In genomic region chr20:36065427-36065998, GRCh38 we compare ENCODE assay signal across 8 cellular contexts.
A peak's percentile ranks its signal among the peaks of the same experiment; 100 is the strongest.
DNase-seq lines count a peak whose midpoint lies in the region; ATAC-seq and TF ChIP-seq lines count a peak whose summit lies in the region.

No MANE protein-coding gene starts in this region.

- no peak for DNase-seq in CD14-positive monocyte (ENCODE audit: low spot score)
- DNase-seq in Peyer's patch, result no peak
- DNase-seq in ovary, result peak in 3 of 5 donors; percentile 14 to 41 (median 27)
- DNase-seq in SK-N-DZ (ENCODE audit: low spot score), result no peak
- DNase-seq in NCI-H187 treated with DMSO at 0.1 percent for 48 hours (lab: John Stamatoyannopoulos, UW), result no peak

- no peak for TF ChIP-seq EP300 in ovary (IDR thresholded peaks at IDR 0.05)

- H3K4me1 Mint-ChIP-seq in CD14-positive monocyte, result peaks cover 15% of the 10 kb centered on the region

- no peaks in the 10 kb centered on the region for H3K36me3 Mint-ChIP-seq in CD14-positive monocyte

- no peak for TF ChIP-seq CTCF in CD14-positive monocyte (IDR thresholded peaks at IDR 0.05)
- TF ChIP-seq CTCF in Peyer's patch (IDR thresholded peaks at IDR 0.05), result no peak
- TF ChIP-seq CTCF in ovary (IDR thresholded peaks at IDR 0.05), result no peak

- no peaks in the 10 kb centered on the region for H3K9me3 ChIP-seq in Peyer's patch
- H3K9me3 ChIP-seq in ovary, result no peaks in the 10 kb centered on the region

- ATAC-seq in esophagus mucosa (peak; percentile 1), GM21825 (IDR thresholded peaks at IDR 0.05; ENCODE audit: unreplicated experiment) (no peak), HG02938 (IDR thresholded peaks at IDR 0.05; ENCODE audit: unreplicated experiment) (no peak)

- H3K27ac ChIP-seq in Peyer's patch (peak overlapping the region; percentile 70 to 96 (median 80)), ovary (no peak overlapping the region)

- peak overlapping the region; percentile 43 to 70 (median 65) for H3K4me3 ChIP-seq in Peyer's patch
- H3K4me3 ChIP-seq in ovary, result peak overlapping the region; percentile 69

- peaks cover 2 to 12% (median 5%) of the 10 kb centered on the region in 7 donors for H3K9me3 Mint-ChIP-seq in CD14-positive monocyte

- peak overlapping the region in 5 of 7 donors; percentile 57 to 91 (median 85) for H3K27ac Mint-ChIP-seq in CD14-positive monocyte

- H3K4me1 ChIP-seq in Peyer's patch (peaks cover 0 to 12% (median 5%) of the 10 kb centered on the region in 4 donors), ovary (ENCODE audit: insufficient read depth) (peaks cover 6% of the 10 kb centered on the region)

- H3K36me3 ChIP-seq in Peyer's patch (no peaks in the 10 kb centered on the region), ovary (no peaks in the 10 kb centered on the region)

- peak overlapping the region; percentile 83 to 92 for H3K4me3 Mint-ChIP-seq in CD14-positive monocyte

- TF ChIP-seq POLR2A in Peyer's patch (IDR thresholded peaks at IDR 0.05) (no peak), ovary (IDR thresholded peaks at IDR 0.05) (no peak)

- intact Hi-C loops in CD14-positive monocyte (cut with micrococcal nuclease) (loop anchor here in 1 of 2 donors (10.0 kb wide), 2 partner anchors 71 to 111 kb away; partner anchors contain the start of gene SCAND1), ovary (cut with DNase I) (no loop called here)

- H3K27me3 ChIP-seq in Peyer's patch, result no peaks in the 10 kb centered on the region
- no peaks in the 10 kb centered on the region for H3K27me3 ChIP-seq in ovary

- peaks cover 7 to 14% (median 8%) of the 10 kb centered on the region in 3 donors for H3K27me3 Mint-ChIP-seq in CD14-positive monocyte (ENCODE audit: low read depth in 3 of 3)

- WGBS in ovary, 3 donors, result 78 to 84% (median 84%) methylated on average over 24 of the region's 24 CpGs

Comparison
In these comparisons a context has a peak if more than half of its experiments do, and no peak if none do; other contexts are left out.
1. DNase-seq: peak in ovary (3 of 5); none in CD14-positive monocyte (single experiment), Peyer's patch (0 of 3), SK-N-DZ (single experiment) and NCI-H187 treated with DMSO at 0.1 percent for 48 hours (single experiment).
2. H3K27ac ChIP-seq: peak in Peyer's patch (4 of 4); none in ovary (0 of 2).